23 cellular contexts compared by ENCODE assay signal in the genomic region with DNA sequence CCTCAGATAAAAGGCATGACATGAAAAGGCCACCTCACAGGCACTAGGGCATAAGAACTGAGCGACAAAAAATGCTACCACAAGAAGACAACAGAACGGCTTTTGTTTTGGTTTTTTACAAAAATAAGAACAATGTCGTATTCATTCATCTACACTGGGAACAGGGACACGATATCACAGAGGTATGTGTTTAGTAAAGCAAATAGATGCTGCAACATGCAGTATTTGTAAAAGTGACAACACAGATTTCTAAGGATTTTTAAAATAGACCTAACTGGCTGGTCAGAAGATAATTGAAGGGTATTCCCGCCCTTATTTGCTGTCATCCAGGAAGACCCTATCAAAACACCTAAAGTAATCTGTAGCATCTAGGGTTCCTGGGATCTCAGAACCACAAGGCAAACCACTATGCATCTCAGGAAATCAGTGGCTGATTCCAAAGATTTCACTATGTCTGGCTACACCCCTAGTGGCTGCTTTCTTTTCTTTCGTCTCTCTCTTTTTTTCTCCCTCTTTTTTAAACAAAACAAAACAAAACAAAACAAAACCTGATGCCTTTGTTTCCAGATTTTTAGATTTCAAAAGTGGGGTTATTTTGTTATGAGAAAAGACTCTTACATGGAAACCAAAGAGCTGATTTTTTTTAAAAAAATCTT.
DNase-seq lines count a peak whose midpoint lies in the region; ATAC-seq and TF ChIP-seq lines count a peak whose summit lies in the region.
"Had no signal": no experiment of that assay in that cellular context is flagged by ENCODE, and none has a peak within 500 bp of the region (broad histone marks: within the 10 kb centered on the region; RNA-seq: fewer than 3 reads in every experiment).

No MANE protein-coding gene starts in this region.

- no peaks in the 10 kb centered on the region for H3K9me2 ChIP-seq in GM23338 (ENCODE audit: insufficient read depth)

- H3K4me2 ChIP-seq in GM23338, result no peak overlapping the region

- in situ Hi-C loops in Panc1 (cut with HindIII; ENCODE audit: low pct_unique_long_range_greater_than_20kb, low sequenced_read_pairs), result no loop called here

- H3K4me3 ChIP-seq in GM23338 (no peak overlapping the region), Panc1 (ENCODE audit: low read depth in 2 of 2, low read length in 2 of 2) (no peak overlapping the region), fibroblast of pulmonary artery (replicated peaks; ENCODE audit: low read depth, low read length) (no peak overlapping the region)
- H3K4me3 ChIP-seq: GM12878, ovary, vagina had no signal

- H3K9me3 Mint-ChIP-seq in GM23338 (no peaks in the 10 kb centered on the region), type B pancreatic cell (peaks cover 9% of the 10 kb centered on the region)
- H3K9me3 Mint-ChIP-seq: activated T-cell treated with anti-CD3 and anti-CD28 coated beads, Interleukin-2, amount 50 U/mL, for 24 hours; natural killer cell had no signal

- H3F3A ChIP-seq in GM23338 (replicated peaks; ENCODE audit: low read depth), result 0 out of 2 replicates have a peak, but pooled peaks cover 5% of the 10 kb centered on the region

- H3K4me3 Mint-ChIP-seq in GM23338 (no peak overlapping the region), type B pancreatic cell (no peak overlapping the region)
- H3K4me3 Mint-ChIP-seq: activated T-cell treated with anti-CD3 and anti-CD28 coated beads, Interleukin-2, amount 50 U/mL, for 24 hours; natural killer cell had no signal

- intact Hi-C loops in Panc1 (cut with micrococcal nuclease; ENCODE audit: unreplicated experiment), result no loop called here
- intact Hi-C loops in Right ventricle myocardium inferior (cut with DNase I), result no loop called here

- H3K36me3 ChIP-seq in GM23338 (ENCODE audit: insufficient read depth), result no peaks in the 10 kb centered on the region
- H3K36me3 ChIP-seq in Panc1 (ENCODE audit: control insufficient read depth, insufficient read depth, low read length), result no peaks in the 10 kb centered on the region
- H3K36me3 ChIP-seq: ovary, vagina had no signal

- ATAC-seq in GM23338 (no peak), Panc1 (no peak), GM21717 (IDR thresholded peaks at IDR 0.05; ENCODE audit: unreplicated experiment) (no peak), Right ventricle myocardium inferior (no peak)
- ATAC-seq: GM12878, left colon, natural killer cell, sciatic nerve had no signal

- H3K27ac ChIP-seq in GM23338 (ENCODE audit: low read depth) (no peak overlapping the region), Panc1 (ENCODE audit: low read length) (no peak overlapping the region)
- H3K27ac ChIP-seq: ovary, vagina had no signal

- H3K4me1 Mint-ChIP-seq in GM23338 (peaks cover 54% of the 10 kb centered on the region), type B pancreatic cell (ENCODE audit: unreplicated experiment) (peaks cover 9% of the 10 kb centered on the region)
- H3K4me1 Mint-ChIP-seq: natural killer cell had no signal

- DNase-seq in GM23338 (ENCODE audit: low spot score) (peak; percentile 60), Panc1 (ENCODE audit: low read depth, low spot score) (no peak), fibroblast of pulmonary artery (ENCODE audit: low read depth) (no peak), type B pancreatic cell (ENCODE audit: extremely low spot score, unreplicated experiment) (no peak), RKO (ENCODE audit: low spot score) (no peak), Right ventricle myocardium inferior (ENCODE audit: missing footprints) (no peak)
- DNase-seq: activated CD8-positive, alpha-beta memory T cell treated with anti-CD3 and anti-CD28 coated beads for 24 hours; activated T-cell treated with anti-CD3 and anti-CD28 coated beads, Interleukin-2, amount 50 U/mL, for 24 hours; cortex of kidney; DMS53; KG1; left colon; natural killer cell; NCI-H146; NCI-H2171; NCI-H524; NK-92 treated with Interleukin-12 subunit alpha and Interleukin-12 subunit beta, amount 100 ng/mL, for 24 hours; ovary; substantia nigra had no signal

- H3K27me3 Mint-ChIP-seq in GM23338 (ENCODE audit: insufficient read depth, low read depth, poor library complexity) (peaks cover 7% of the 10 kb centered on the region), type B pancreatic cell (no peaks in the 10 kb centered on the region)

- H3K27ac Mint-ChIP-seq in GM23338 (0 out of 2 replicates have a peak overlapping the region, but pooled peaks have one; percentile 27), type B pancreatic cell (no peak overlapping the region)
- H3K27ac Mint-ChIP-seq: activated T-cell treated with anti-CD3 and anti-CD28 coated beads, Interleukin-2, amount 50 U/mL, for 24 hours; natural killer cell had no signal

- H3K4me1 ChIP-seq in GM23338 (ENCODE audit: insufficient read depth) (peaks cover 47% of the 10 kb centered on the region), Panc1 (ENCODE audit: control insufficient read depth, insufficient read depth, low read length) (no peaks in the 10 kb centered on the region)
- H3K4me1 ChIP-seq: vagina had no signal

- H3K36me3 Mint-ChIP-seq in GM23338 (ENCODE audit: low read depth) (peaks cover 13% of the 10 kb centered on the region), type B pancreatic cell (peaks cover 26% of the 10 kb centered on the region)
- H3K36me3 Mint-ChIP-seq: natural killer cell had no signal

- CTCF ChIA-PET in Panc1 (lab: Charles Lee), result no interaction called here

- no peaks in the 10 kb centered on the region for H3K27me3 ChIP-seq in GM23338 (ENCODE audit: insufficient read depth)
- H3K27me3 ChIP-seq in Panc1 (ENCODE audit: control insufficient read depth, insufficient read depth, low read length), result peaks cover 2% of the 10 kb centered on the region; the same call in 1 of the 2 replicates
- H3K27me3 ChIP-seq: ovary, vagina had no signal

- no peak overlapping the region for H2AFZ ChIP-seq in GM23338

- peak; percentile 37 to 56 for TF ChIP-seq CTCF in GM23338 (conservative IDR thresholded peaks at IDR 0.05; ENCODE audit: low read depth in 2 of 2)
- TF ChIP-seq CTCF in Panc1 (IDR thresholded peaks at IDR 0.05), result peak; percentile 13; the same call in 1 of the 2 replicates
- peak; percentile 18 for TF ChIP-seq CTCF in fibroblast of pulmonary artery (IDR thresholded peaks at IDR 0.05; ENCODE audit: low read length, missing control alignments)
- TF ChIP-seq CTCF in type B pancreatic cell (conservative IDR thresholded peaks at IDR 0.05), result peak; percentile 35

- BruUV-seq in Panc1 (replicated peaks; lab: Mats Ljungman, UMichigan), result no TSS peak

- peaks cover 25% of the 10 kb centered on the region for H3K79me2 ChIP-seq in GM23338 (replicated peaks; ENCODE audit: insufficient read depth)

- POLR2A ChIA-PET in Panc1 (lab: Charles Lee), result interaction anchor here (0.7 kb wide), 1 partner anchor 43 kb away, joined by 3 read pairs; no protein-coding TSS in a partner anchor

- no peaks in the 10 kb centered on the region for H4K20me1 ChIP-seq in GM23338 (replicated peaks; ENCODE audit: insufficient read depth)

- H3K9me3 ChIP-seq in Panc1 (ENCODE audit: control insufficient read depth, insufficient read depth, low read depth, low read length), result no peaks in the 10 kb centered on the region
- H3K9me3 ChIP-seq: ovary, vagina had no signal

TF ChIP-seq in GM23338, 12 proteins besides CTCF, POLR2A, EP300 and RAD21 (continues in another document):
- TF ChIP-seq POLR2AphosphoS5 (IDR thresholded peaks at IDR 0.05; ENCODE audit: low read depth) (no peak), EZH2 (IDR thresholded peaks at IDR 0.05; ENCODE audit: low read depth, unreplicated experiment) (no peak), STAT1 (IDR thresholded peaks at IDR 0.05; ENCODE audit: unreplicated experiment) (no peak)
- TF ChIP-seq, protein P1, sequence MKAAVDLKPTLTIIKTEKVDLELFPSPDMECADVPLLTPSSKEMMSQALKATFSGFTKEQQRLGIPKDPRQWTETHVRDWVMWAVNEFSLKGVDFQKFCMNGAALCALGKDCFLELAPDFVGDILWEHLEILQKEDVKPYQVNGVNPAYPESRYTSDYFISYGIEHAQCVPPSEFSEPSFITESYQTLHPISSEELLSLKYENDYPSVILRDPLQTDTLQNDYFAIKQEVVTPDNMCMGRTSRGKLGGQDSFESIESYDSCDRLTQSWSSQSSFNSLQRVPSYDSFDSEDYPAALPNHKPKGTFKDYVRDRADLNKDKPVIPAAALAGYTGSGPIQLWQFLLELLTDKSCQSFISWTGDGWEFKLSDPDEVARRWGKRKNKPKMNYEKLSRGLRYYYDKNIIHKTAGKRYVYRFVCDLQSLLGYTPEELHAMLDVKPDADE (IDR thresholded peaks at IDR 0.05), result no peak
